In genomic region chr10:113047151-113047550, GRCh38 we compare ENCODE assay signal across 21 cellular contexts.
A peak's percentile ranks its signal among the peaks of the same experiment; 100 is the strongest.
DNase-seq lines count a peak whose midpoint lies in the region; ATAC-seq and TF ChIP-seq lines count a peak whose summit lies in the region.
"Had no signal": no experiment of that assay in that cellular context is flagged by ENCODE, and none has a peak within 500 bp of the region (broad histone marks: within the 10 kb centered on the region; RNA-seq: fewer than 3 reads in every experiment).

No MANE protein-coding gene starts in this region.

- no peak overlapping the region for H2BK15ac ChIP-seq in mesenchymal stem cell (ENCODE audit: low read depth, poor library complexity, severe bottlenecking)

- H2BK120ac ChIP-seq in mesenchymal stem cell (ENCODE audit: low read depth, low read length): no peak overlapping the region

- H3K27ac Mint-ChIP-seq in activated naive CD4-positive, alpha-beta T cell treated with anti-CD3 and anti-CD28 coated beads for 36 hours: no peak overlapping the region
- H3K27ac Mint-ChIP-seq in effector memory CD8-positive, alpha-beta T cell: no peak overlapping the region
- H3K27ac Mint-ChIP-seq: activated naive CD8-positive, alpha-beta T cell treated with anti-CD3 and anti-CD28 coated beads, Interleukin-2, amount 10 ng/mL, durations not matched to agents 7 days and 5 days; activated T-helper 2 cell treated with anti-CD3 and anti-CD28 coated beads, Interferon-gamma antibody, Interleukin-2, Interleukin-4, amounts not matched to agents 10 μg/mL and 5 μg/mL and 100 μg/mL, durations not matched to agents 14 hours and 24 hours and 36 hours; stimulated activated naive CD8-positive, alpha-beta T cell treated with anti-CD3 and anti-CD28 coated beads, Interleukin-15, amount 100 ng/mL, for 72 hours; T-helper 2 cell treated with Interferon-gamma antibody and Interleukin-4, amounts not matched to agents 5 μg/mL and 100 μg/mL, for 36 hours had no signal

- H3K9me3 ChIP-seq in Panc1 (ENCODE audit: control insufficient read depth, insufficient read depth, low read depth, low read length) (no peaks in the 10 kb centered on the region), mesenchymal stem cell (ENCODE audit: control insufficient read depth, low read length) (no peaks in the 10 kb centered on the region), stomach smooth muscle (ENCODE audit: control insufficient read depth in 2 of 2, low read length in 2 of 2) (no peaks in the 10 kb centered on the region)
- H3K9me3 ChIP-seq: MG63, prostate gland, SK-N-SH had no signal

- BruUV-seq in Panc1 (replicated peaks; lab: Mats Ljungman, UMichigan): no TSS peak

- no CpG with 5 or more reads among the region's 4 CpGs for WGBS in mesenchymal stem cell

- H3K27me3 Mint-ChIP-seq in activated naive CD4-positive, alpha-beta T cell treated with anti-CD3 and anti-CD28 coated beads for 36 hours (ENCODE audit: low read depth): peaks cover 7% of the 10 kb centered on the region
- H3K27me3 Mint-ChIP-seq in effector memory CD8-positive, alpha-beta T cell: no peaks in the 10 kb centered on the region

- peak overlapping the region in 1 of 2 experiments; percentile 31 for H2BK12ac ChIP-seq in mesenchymal stem cell (ENCODE audit: low read length in 2 of 2)

- H2AFZ ChIP-seq in mesenchymal stem cell (ENCODE audit: low read depth, low read length): no peak overlapping the region

- H3K4me2 ChIP-seq in mesenchymal stem cell (ENCODE audit: low read length, poor library complexity, severe bottlenecking): no peak overlapping the region

- no peak overlapping the region for H3K4ac ChIP-seq in mesenchymal stem cell (ENCODE audit: low read depth in 1 of 2, low read length in 2 of 2)

- H3K4me3 ChIP-seq in Panc1 (ENCODE audit: low read depth in 2 of 2, low read length in 2 of 2): no peak overlapping the region
- no peak overlapping the region for H3K4me3 ChIP-seq in cardiac fibroblast (replicated peaks in 1 of 2; ENCODE audit: low read depth in 2 of 2, low read length in 2 of 2)
- no peak overlapping the region for H3K4me3 ChIP-seq in mesenchymal stem cell (ENCODE audit: insufficient read depth in 1 of 2, low read depth in 1 of 2, low read length in 2 of 2)
- no peak overlapping the region for H3K4me3 ChIP-seq in stomach smooth muscle (ENCODE audit: low read length in 2 of 2)
- H3K4me3 ChIP-seq: MG63, prostate gland had no signal

- POLR2A ChIA-PET in Panc1 (lab: Charles Lee): no interaction called here

- H3K18ac ChIP-seq in mesenchymal stem cell (ENCODE audit: low read depth in 1 of 2, low read length in 2 of 2): no peak overlapping the region

- H2BK5ac ChIP-seq in mesenchymal stem cell (ENCODE audit: low read depth, low read length, poor library complexity, severe bottlenecking): no peak overlapping the region

- H3K79me1 ChIP-seq in mesenchymal stem cell (replicated peaks; ENCODE audit: low read length, poor library complexity, severe bottlenecking): peaks cover 18% of the 10 kb centered on the region

- H3K4me1 ChIP-seq in Panc1 (ENCODE audit: control insufficient read depth, insufficient read depth, low read length) (peaks cover 78% of the 10 kb centered on the region), mesenchymal stem cell (ENCODE audit: control insufficient read depth, insufficient read depth, low read depth, low read length) (peaks cover 32% of the 10 kb centered on the region), stomach smooth muscle (ENCODE audit: control insufficient read depth, insufficient read depth, low read length) (peaks cover 32% of the 10 kb centered on the region)
- H3K4me1 ChIP-seq: foreskin keratinocyte, prostate gland had no signal

- H3K9me3 Mint-ChIP-seq in activated naive CD4-positive, alpha-beta T cell treated with anti-CD3 and anti-CD28 coated beads for 36 hours: no peaks in the 10 kb centered on the region
- H3K9me3 Mint-ChIP-seq in effector memory CD8-positive, alpha-beta T cell: no peaks in the 10 kb centered on the region
- H3K9me3 Mint-ChIP-seq: activated T-helper 2 cell treated with anti-CD3 and anti-CD28 coated beads, Interferon-gamma antibody, Interleukin-2, Interleukin-4, amounts not matched to agents 10 μg/mL and 5 μg/mL and 100 μg/mL, durations not matched to agents 14 hours and 24 hours and 36 hours; H9; neural crest cell; stimulated activated naive CD8-positive, alpha-beta T cell treated with anti-CD3 and anti-CD28 coated beads, Interleukin-15, amount 100 ng/mL, for 72 hours; T-helper 2 cell treated with Interferon-gamma antibody and Interleukin-4, amounts not matched to agents 5 μg/mL and 100 μg/mL, for 36 hours had no signal

- intact Hi-C loops in Panc1 (cut with micrococcal nuclease; ENCODE audit: unreplicated experiment): no loop called here
- intact Hi-C loops in activated naive CD4-positive, alpha-beta T cell treated with anti-CD3 and anti-CD28 coated beads for 36 hours (cut with micrococcal nuclease): no loop called here

- H3K9ac ChIP-seq in mesenchymal stem cell (ENCODE audit: low read length): peak overlapping the region; percentile 76
- no peak overlapping the region for H3K9ac ChIP-seq in stomach smooth muscle (ENCODE audit: low read length in 2 of 2)

- no peak overlapping the region for H3K23ac ChIP-seq in mesenchymal stem cell (ENCODE audit: low read length in 2 of 2)

- H3K27me3 ChIP-seq in Panc1 (ENCODE audit: control insufficient read depth, insufficient read depth, low read length) (no peaks in the 10 kb centered on the region), mesenchymal stem cell (ENCODE audit: control insufficient read depth in 1 of 2, insufficient read depth in 1 of 2, low read length in 2 of 2) (no peaks in the 10 kb centered on the region), stomach smooth muscle (ENCODE audit: control insufficient read depth in 1 of 2, insufficient read depth in 2 of 2, low read length in 2 of 2) (no peaks in the 10 kb centered on the region)
- H3K27me3 ChIP-seq: foreskin keratinocyte, MG63 had no signal

- CTCF ChIA-PET in Panc1 (lab: Charles Lee): no interaction called here
- CTCF ChIA-PET in activated naive CD4-positive, alpha-beta T cell treated with anti-CD3 and anti-CD28 coated beads for 36 hours (lab: Charles Lee): no interaction called here

- no peak overlapping the region for H2AK5ac ChIP-seq in mesenchymal stem cell (ENCODE audit: low read length, severe bottlenecking)

- DNase-seq in Panc1 (ENCODE audit: low read depth, low spot score) (no peak), cardiac fibroblast (ENCODE audit: low read depth in 2 of 2) (peak; percentile 69 to 82), mesenchymal stem cell (no peak), NCI-H345 (lab: John Stamatoyannopoulos, UW) (no peak), NCI-H446 treated with DMSO at 0.1 percent for 48 hours (lab: John Stamatoyannopoulos, UW) (no peak)
- no peak for DNase-seq in activated naive CD4-positive, alpha-beta T cell treated with anti-CD3 and anti-CD28 coated beads for 36 hours
- no peak for DNase-seq in effector memory CD8-positive, alpha-beta T cell
- DNase-seq: activated naive CD8-positive, alpha-beta T cell treated with anti-CD3 and anti-CD28 coated beads, Interleukin-2, amount 10 ng/mL, durations not matched to agents 7 days and 5 days; foreskin keratinocyte; H9; MG63; NCI-H1417 treated with DMSO at 0.1 percent for 48 hours; NCI-H524; SK-N-SH; stimulated activated naive CD8-positive, alpha-beta T cell treated with anti-CD3 and anti-CD28 coated beads, Interleukin-15, amount 100 ng/mL, for 72 hours had no signal

- no peak overlapping the region for H3K14ac ChIP-seq in mesenchymal stem cell (ENCODE audit: low read length in 2 of 2)

- H3K4me1 Mint-ChIP-seq in activated naive CD4-positive, alpha-beta T cell treated with anti-CD3 and anti-CD28 coated beads for 36 hours (ENCODE audit: low read depth): peaks cover 17% of the 10 kb centered on the region
- H3K4me1 Mint-ChIP-seq in effector memory CD8-positive, alpha-beta T cell (ENCODE audit: low read depth in 2 of 2): peaks cover 18 to 33% of the 10 kb centered on the region in 2 donors

- no peaks in the 10 kb centered on the region; the same call in 1 of the 2 replicates for H3K36me3 ChIP-seq in Panc1 (ENCODE audit: control insufficient read depth, insufficient read depth, low read length)
- H3K36me3 ChIP-seq in mesenchymal stem cell (ENCODE audit: control insufficient read depth in 1 of 2, insufficient read depth in 2 of 2, low read depth in 1 of 2, low read length in 2 of 2): peaks cover 4 to 5% of the 10 kb centered on the region in 2 experiments
- no peaks in the 10 kb centered on the region for H3K36me3 ChIP-seq in stomach smooth muscle (ENCODE audit: control insufficient read depth in 2 of 2, insufficient read depth in 2 of 2, low read length in 2 of 2)
- H3K36me3 ChIP-seq: prostate gland had no signal

- no peak overlapping the region for H4K91ac ChIP-seq in mesenchymal stem cell (ENCODE audit: low read length)

- peak overlapping the region; percentile 77 for H3K27ac ChIP-seq in Panc1 (ENCODE audit: low read length)
- no peak overlapping the region for H3K27ac ChIP-seq in mesenchymal stem cell (ENCODE audit: low read length, poor library complexity, severe bottlenecking)
- peak overlapping the region; percentile 60 for H3K27ac ChIP-seq in stomach smooth muscle (ENCODE audit: low read length)
- H3K27ac ChIP-seq: foreskin keratinocyte, prostate gland, VCaP had no signal

- in situ Hi-C loops in Panc1 (cut with HindIII; ENCODE audit: low pct_unique_long_range_greater_than_20kb, low sequenced_read_pairs): no loop called here

- no peaks in the 10 kb centered on the region for H3K36me3 Mint-ChIP-seq in activated naive CD4-positive, alpha-beta T cell treated with anti-CD3 and anti-CD28 coated beads for 36 hours (ENCODE audit: low read depth)
- no peaks in the 10 kb centered on the region for H3K36me3 Mint-ChIP-seq in effector memory CD8-positive, alpha-beta T cell (ENCODE audit: insufficient read depth)
- H3K36me3 Mint-ChIP-seq: activated naive CD8-positive, alpha-beta T cell treated with anti-CD3 and anti-CD28 coated beads, Interleukin-2, amount 10 ng/mL, durations not matched to agents 7 days and 5 days had no signal

- ATAC-seq in Panc1: no peak
- no peak for ATAC-seq in effector memory CD8-positive, alpha-beta T cell (replicated peaks)
- ATAC-seq: foreskin keratinocyte; stimulated activated naive CD8-positive, alpha-beta T cell treated with anti-CD3 and anti-CD28 coated beads, Interleukin-15, amount 100 ng/mL, for 72 hours had no signal

- H3K4me3 Mint-ChIP-seq in activated naive CD4-positive, alpha-beta T cell treated with anti-CD3 and anti-CD28 coated beads for 36 hours: no peak overlapping the region
- H3K4me3 Mint-ChIP-seq in effector memory CD8-positive, alpha-beta T cell: no peak overlapping the region
- H3K4me3 Mint-ChIP-seq: activated naive CD8-positive, alpha-beta T cell treated with anti-CD3 and anti-CD28 coated beads, Interleukin-2, amount 10 ng/mL, durations not matched to agents 7 days and 5 days; neural crest cell; stimulated activated naive CD8-positive, alpha-beta T cell treated with anti-CD3 and anti-CD28 coated beads, Interleukin-15, amount 100 ng/mL, for 72 hours; T-helper 2 cell treated with Interferon-gamma antibody and Interleukin-4, amounts not matched to agents 5 μg/mL and 100 μg/mL, for 36 hours had no signal

- H4K8ac ChIP-seq in mesenchymal stem cell (ENCODE audit: low read length): no peak overlapping the region

- TF ChIP-seq CTCF in Panc1 (IDR thresholded peaks at IDR 0.05) (no peak), cardiac fibroblast (IDR thresholded peaks at IDR 0.05; ENCODE audit: low read depth, low read length) (no peak)

Comparison
In these comparisons a context has a peak if more than half of its experiments do, and no peak if none do; other contexts are left out.
1. DNase-seq: peak in cardiac fibroblast (2 of 2); none in Panc1 (single experiment), mesenchymal stem cell (single experiment), NCI-H345 (single experiment), NCI-H446 treated with DMSO at 0.1 percent for 48 hours (single experiment), activated naive CD4-positive, alpha-beta T cell treated with anti-CD3 and anti-CD28 coated beads for 36 hours (single experiment) and effector memory CD8-positive, alpha-beta T cell (0 of 3).